Comparison of ENCODE assay signal across 8 cellular contexts in genomic region chrX:20139966-20140365, GRCh38. TPM values are rescaled to one million over a fixed set of nuclear protein-coding genes. Genes with fewer than 3 reads are reported as not detected.
DNase-seq lines count a peak whose midpoint lies in the region; ATAC-seq and TF ChIP-seq lines count a peak whose summit lies in the region.

No MANE protein-coding gene starts in this region.

- POLR2A ChIA-PET in MCF 10A (lab: Yijun Ruan, JAX), result interaction anchor here (1.2 to 3.7 kb wide), 4 partner anchors 9 to 125 kb away, joined by 3 to 47 read pairs (median 4); no protein-coding TSS in a partner anchor

- DNase-seq in AG08395 (ENCODE audit: low spot score) (peak; percentile 56), MCF 10A (ENCODE audit: unreplicated experiment) (no peak), OCI-M1 (lab: John Stamatoyannopoulos, UW) (no peak), HuH-7 (ENCODE audit: low spot score) (no peak), NCI-H2227 (lab: John Stamatoyannopoulos, UW; ENCODE audit: unreplicated experiment) (no peak)

- peak overlapping the region; percentile 87 for H3K27ac Mint-ChIP-seq in MCF 10A (ENCODE audit: low read depth, unreplicated experiment)

- H3K9ac ChIP-seq in HUES48 (ENCODE audit: low read depth, low read length) (no peak overlapping the region), muscle layer of colon (ENCODE audit: low read length) (peak overlapping the region; percentile 86)

- H3K27me3 Mint-ChIP-seq in MCF 10A (ENCODE audit: insufficient read depth, unreplicated experiment), result no peaks in the 10 kb centered on the region

- peaks cover 55% of the 10 kb centered on the region for H3K36me3 Mint-ChIP-seq in MCF 10A (ENCODE audit: insufficient read depth, unreplicated experiment)

- TF ChIP-seq CTCF in MCF 10A (IDR thresholded peaks at IDR 0.05; ENCODE audit: unreplicated experiment), result no peak

- H3K27ac ChIP-seq in HUES48 (ENCODE audit: low read depth, low read length) (no peak overlapping the region), muscle layer of colon (ENCODE audit: low read depth, low read length) (peak overlapping the region; percentile 36)

- H3K4me1 ChIP-seq in HUES48 (ENCODE audit: control insufficient read depth, insufficient read depth, low read length), result peaks cover 14% of the 10 kb centered on the region
- H3K4me1 ChIP-seq in muscle layer of colon (ENCODE audit: insufficient read depth, low read length), result peaks cover 19% of the 10 kb centered on the region

- peaks cover 21% of the 10 kb centered on the region for H3K4me1 Mint-ChIP-seq in MCF 10A (ENCODE audit: insufficient read depth, unreplicated experiment)

- intact Hi-C loops in MCF 10A (cut with micrococcal nuclease), result loop anchor here (2.0 kb wide), 1 partner anchor 303 kb away; no protein-coding TSS in a partner anchor

- H3K27me3 ChIP-seq in HUES48 (ENCODE audit: control insufficient read depth, insufficient read depth, low read length) (no peaks in the 10 kb centered on the region), muscle layer of colon (ENCODE audit: control insufficient read depth in 1 of 2, insufficient read depth in 2 of 2, low read length in 2 of 2) (no peaks in the 10 kb centered on the region)

- no peaks in the 10 kb centered on the region for H3K9me3 Mint-ChIP-seq in MCF 10A (ENCODE audit: unreplicated experiment)

- BruUV-seq in MCF 10A (replicated peaks; lab: Mats Ljungman, UMichigan), result no TSS peak

- CTCF ChIA-PET in MCF 10A (lab: Yijun Ruan, JAX), result interaction anchor here (0.6 to 1.4 kb wide), 4 partner anchors 11 to 596 kb away, joined by 3 to 8 read pairs (median 3); no protein-coding TSS in a partner anchor

- peaks cover 54% of the 10 kb centered on the region for H3K36me3 ChIP-seq in HUES48 (ENCODE audit: control insufficient read depth, insufficient read depth, low read length)
- H3K36me3 ChIP-seq in muscle layer of colon (ENCODE audit: insufficient read depth, low read length), result peaks cover 17% of the 10 kb centered on the region

- ATAC-seq in GM19467 (IDR thresholded peaks at IDR 0.05; ENCODE audit: unreplicated experiment), result no peak

- H3K4me3 Mint-ChIP-seq in MCF 10A (ENCODE audit: unreplicated experiment), result peak overlapping the region; percentile 87

- H3K9me3 ChIP-seq in HUES48 (ENCODE audit: control insufficient read depth, insufficient read depth, low read length), result no peaks in the 10 kb centered on the region
- no peaks in the 10 kb centered on the region for H3K9me3 ChIP-seq in muscle layer of colon (ENCODE audit: low read length)

- peak overlapping the region; percentile 99 for H3K4me3 ChIP-seq in HUES48 (ENCODE audit: low read depth, low read length)
- peak overlapping the region; percentile 64 to 92 for H3K4me3 ChIP-seq in muscle layer of colon (ENCODE audit: low read depth in 1 of 2, low read length in 2 of 2)

RNA-seq across cellular contexts. Expression of gene EIF1AX, which starts 1.7 kb away (rescaled TPM):
- 183 and 209 TPM in 2 replicates for total RNA-seq in MCF 10A (2022)

RNA-seq across cellular contexts. Expression of gene MAP7D2, which starts 23.3 kb away (rescaled TPM):
- total RNA-seq in MCF 10A (2022), result 0.19 TPM in 1 of 2 replicates, not detected in the other
